27 cellular contexts compared by ENCODE assay signal in genomic region chr18:45232058-45232457, GRCh38.
"Had no signal": no experiment of that assay in that cellular context is flagged by ENCODE, and none has a peak within 500 bp of the region (broad histone marks: within the 10 kb centered on the region; RNA-seq: fewer than 3 reads in every experiment).

No MANE protein-coding gene starts in this region.

- H3K27me3 ChIP-seq: ascending aorta, cardiac muscle cell, colonic mucosa, dorsolateral prefrontal cortex, pancreas, sigmoid colon, upper lobe of left lung had no signal

- H3K27ac ChIP-seq: ascending aorta, cardiac muscle cell, colonic mucosa, dorsolateral prefrontal cortex, pancreas, prostate gland, sigmoid colon, upper lobe of left lung, WERI-Rb-1 had no signal

- DNase-seq: activated CD4-positive, alpha-beta T cell treated with anti-CD3 and anti-CD28 coated beads for 48 hours; activated CD4-positive, alpha-beta T cell treated with anti-CD3 and anti-CD28 coated beads, Interleukin-2, amount 50 U/mL, for 48 hours; activated CD8-positive, alpha-beta memory T cell treated with anti-CD3 and anti-CD28 coated beads for 24 hours; activated effector memory CD4-positive, alpha-beta T cell treated with Interleukin-2 at 50 U/mL for 16 hours; activated naive CD4-positive, alpha-beta T cell treated with anti-CD3 and anti-CD28 coated beads, Interleukin-2, amount 10 ng/mL, durations not matched to agents 7 days and 5 days; activated naive CD8-positive, alpha-beta T cell treated with anti-CD3 and anti-CD28 coated beads, Interleukin-2, amount 10 ng/mL, durations not matched to agents 7 days and 5 days; cerebellar nuclear complex; colonic mucosa; dorsolateral prefrontal cortex; effector memory CD4-positive, alpha-beta T cell; head of caudate nucleus; hippocampal formation; midbrain; naive thymus-derived CD8-positive, alpha-beta T cell; nucleus accumbens; pancreas; retina; sigmoid colon; small intestine; stimulated activated CD4-positive, alpha-beta T cell treated with anti-CD3 and anti-CD28 coated beads, Interleukin-4, amount 100 ng/mL, for 24 hours; upper lobe of left lung; WERI-Rb-1 had no signal

- H3K4me3 ChIP-seq: ascending aorta, cardiac muscle cell, colonic mucosa, dorsolateral prefrontal cortex, pancreas, prostate gland, sigmoid colon, upper lobe of left lung had no signal

- H3K36me3 ChIP-seq: ascending aorta, cardiac muscle cell, colonic mucosa, pancreas, prostate gland, sigmoid colon, upper lobe of left lung, WERI-Rb-1 had no signal

- ATAC-seq: activated CD4-positive, CD25-positive, alpha-beta regulatory T cell treated with anti-CD3 and anti-CD28 coated beads, Interleukin-2, amount 50 U/mL, for 24 hours; naive thymus-derived CD8-positive, alpha-beta T cell; pancreas; stimulated activated effector memory CD8-positive, alpha-beta T cell treated with anti-CD3 and anti-CD28 coated beads, Interleukin-12 subunit alpha, Interleukin-12 subunit beta, amount 100 ng/mL, for 72 hours had no signal

- H3K9me3 ChIP-seq: colonic mucosa, pancreas, prostate gland, sigmoid colon, upper lobe of left lung had no signal

- H3K4me1 ChIP-seq: ascending aorta, colonic mucosa, pancreas, prostate gland, upper lobe of left lung had no signal
